Comparison of ENCODE assay signal across 17 cellular contexts in the genomic region with DNA sequence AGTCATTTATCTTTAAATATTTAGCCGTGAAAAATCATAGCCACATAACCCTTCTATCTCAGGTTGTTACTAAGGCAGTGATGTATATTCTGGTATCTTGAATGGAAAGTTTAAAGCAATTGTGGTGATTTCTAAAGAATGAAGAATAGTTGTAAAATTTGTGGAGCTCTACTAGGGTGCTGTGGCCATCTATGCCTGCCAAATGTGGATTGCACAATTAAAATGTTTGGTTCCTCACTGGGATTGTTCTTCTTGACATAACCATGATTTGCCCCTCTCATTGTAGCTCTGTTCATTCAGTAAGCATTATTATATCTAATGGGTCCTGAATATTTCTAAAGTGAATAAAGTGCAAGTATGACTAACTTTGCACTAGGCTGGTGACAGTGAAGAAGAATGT. TPM values are rescaled to one million over a fixed set of nuclear protein-coding genes. Genes with fewer than 3 reads are reported as not detected.
DNase-seq lines count a peak whose midpoint lies in the region; ATAC-seq and TF ChIP-seq lines count a peak whose summit lies in the region.
"Had no signal": no experiment of that assay in that cellular context is flagged by ENCODE, and none has a peak within 500 bp of the region (broad histone marks: within the 10 kb centered on the region; RNA-seq: fewer than 3 reads in every experiment).

No MANE protein-coding gene starts in this region.

- DNase-seq in left ventricle myocardium superior (no peak), cardiac septum (ENCODE audit: low spot score) (no peak), WTC11 (ENCODE audit: low spot score) (no peak), fibroblast of mammary gland (ENCODE audit: low read depth) (peak; percentile 41), stromal cell of bone marrow (ENCODE audit: low read depth) (peak; percentile 33), NCI-H1436 (lab: John Stamatoyannopoulos, UW) (no peak), COR-L47 (lab: John Stamatoyannopoulos, UW) (no peak)
- DNase-seq in stimulated activated CD4-positive, alpha-beta T cell treated with anti-CD3 and anti-CD28 coated beads, Interleukin-4, amount 100 ng/mL, for 24 hours = no peak
- DNase-seq: CD4-positive, alpha-beta memory T cell; DND-41; GDM1; GOT3; MM.1S; NCI-H1417 treated with DMSO at 0.1 percent for 48 hours; NCI-H2029 treated with DMSO at 0.1 percent for 48 hours; NCI-H510A treated with DMSO at 0.1 percent for 48 hours; SIG-M5 had no signal

- H3K36me3 Mint-ChIP-seq in WTC11 = peaks cover 36% of the 10 kb centered on the region
- H3K36me3 Mint-ChIP-seq: CD4-positive, alpha-beta memory T cell had no signal

- H3K4me3 ChIP-seq in fibroblast of mammary gland (ENCODE audit: control insufficient read depth, low read depth, low read length) = no peak overlapping the region

- intact Hi-C loops in left ventricle myocardium superior (cut with micrococcal nuclease) = no loop called here
- intact Hi-C loops in cardiac septum (cut with DNase I) = no loop called here

- POLR2A ChIA-PET in WTC11 (lab: Charles Lee) = no interaction called here

- H3K9me3 Mint-ChIP-seq in WTC11 = no peaks in the 10 kb centered on the region

- CTCF ChIA-PET in WTC11 (lab: Charles Lee) = interaction anchor here (1.0 kb wide), 1 partner anchor 11 kb away, joined by 3 read pairs; no protein-coding TSS in a partner anchor

- TF ChIP-seq CTCF in WTC11 (IDR thresholded peaks at IDR 0.05) = no peak
- no peak for TF ChIP-seq CTCF in fibroblast of mammary gland (conservative IDR thresholded peaks at IDR 0.05; ENCODE audit: control insufficient read depth, insufficient read depth, low read depth, low read length)

- H3K27me3 Mint-ChIP-seq in WTC11 (ENCODE audit: low read depth) = no peaks in the 10 kb centered on the region

- H3K4me3 Mint-ChIP-seq in WTC11 = no peak overlapping the region
- H3K4me3 Mint-ChIP-seq: CD4-positive, alpha-beta memory T cell had no signal

- H3K4me1 Mint-ChIP-seq in WTC11 = peaks cover 35% of the 10 kb centered on the region
- H3K4me1 Mint-ChIP-seq: CD4-positive, alpha-beta memory T cell had no signal

- ATAC-seq in left ventricle myocardium superior = peak; percentile 32
- no peak for ATAC-seq in WTC11

- H3K27ac Mint-ChIP-seq in WTC11 = peak overlapping the region; percentile 62
- H3K27ac Mint-ChIP-seq: CD4-positive, alpha-beta memory T cell had no signal

TF ChIP-seq in WTC11, 78 proteins besides CTCF, POLR2A, EP300 and RAD21 (continues in another document):
- TF ChIP-seq IRF2 (CRISPR knock-in tag; IDR thresholded peaks at IDR 0.05; ENCODE audit: borderline replicate concordance, low read depth) (no peak), RORB (CRISPR knock-in tag; IDR thresholded peaks at IDR 0.05) (no peak), ESRRA (CRISPR knock-in tag; IDR thresholded peaks at IDR 0.05; ENCODE audit: borderline replicate concordance) (no peak), GTF2I (CRISPR knock-in tag; conservative IDR thresholded peaks at IDR 0.05) (no peak), SP1 (CRISPR knock-in tag; conservative IDR thresholded peaks at IDR 0.05) (no peak), MYBL2 (CRISPR knock-in tag; IDR thresholded peaks at IDR 0.05) (no peak), KAT7 (CRISPR knock-in tag; IDR thresholded peaks at IDR 0.05; ENCODE audit: borderline replicate concordance) (no peak), CREM (CRISPR knock-in tag; IDR thresholded peaks at IDR 0.05) (no peak)
- TF ChIP-seq, protein P1, sequence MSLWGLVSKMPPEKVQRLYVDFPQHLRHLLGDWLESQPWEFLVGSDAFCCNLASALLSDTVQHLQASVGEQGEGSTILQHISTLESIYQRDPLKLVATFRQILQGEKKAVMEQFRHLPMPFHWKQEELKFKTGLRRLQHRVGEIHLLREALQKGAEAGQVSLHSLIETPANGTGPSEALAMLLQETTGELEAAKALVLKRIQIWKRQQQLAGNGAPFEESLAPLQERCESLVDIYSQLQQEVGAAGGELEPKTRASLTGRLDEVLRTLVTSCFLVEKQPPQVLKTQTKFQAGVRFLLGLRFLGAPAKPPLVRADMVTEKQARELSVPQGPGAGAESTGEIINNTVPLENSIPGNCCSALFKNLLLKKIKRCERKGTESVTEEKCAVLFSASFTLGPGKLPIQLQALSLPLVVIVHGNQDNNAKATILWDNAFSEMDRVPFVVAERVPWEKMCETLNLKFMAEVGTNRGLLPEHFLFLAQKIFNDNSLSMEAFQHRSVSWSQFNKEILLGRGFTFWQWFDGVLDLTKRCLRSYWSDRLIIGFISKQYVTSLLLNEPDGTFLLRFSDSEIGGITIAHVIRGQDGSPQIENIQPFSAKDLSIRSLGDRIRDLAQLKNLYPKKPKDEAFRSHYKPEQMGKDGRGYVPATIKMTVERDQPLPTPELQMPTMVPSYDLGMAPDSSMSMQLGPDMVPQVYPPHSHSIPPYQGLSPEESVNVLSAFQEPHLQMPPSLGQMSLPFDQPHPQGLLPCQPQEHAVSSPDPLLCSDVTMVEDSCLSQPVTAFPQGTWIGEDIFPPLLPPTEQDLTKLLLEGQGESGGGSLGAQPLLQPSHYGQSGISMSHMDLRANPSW (CRISPR knock-in tag; conservative IDR thresholded peaks at IDR 0.05; ENCODE audit: low read depth) = no peak
- TF ChIP-seq, protein P2, sequence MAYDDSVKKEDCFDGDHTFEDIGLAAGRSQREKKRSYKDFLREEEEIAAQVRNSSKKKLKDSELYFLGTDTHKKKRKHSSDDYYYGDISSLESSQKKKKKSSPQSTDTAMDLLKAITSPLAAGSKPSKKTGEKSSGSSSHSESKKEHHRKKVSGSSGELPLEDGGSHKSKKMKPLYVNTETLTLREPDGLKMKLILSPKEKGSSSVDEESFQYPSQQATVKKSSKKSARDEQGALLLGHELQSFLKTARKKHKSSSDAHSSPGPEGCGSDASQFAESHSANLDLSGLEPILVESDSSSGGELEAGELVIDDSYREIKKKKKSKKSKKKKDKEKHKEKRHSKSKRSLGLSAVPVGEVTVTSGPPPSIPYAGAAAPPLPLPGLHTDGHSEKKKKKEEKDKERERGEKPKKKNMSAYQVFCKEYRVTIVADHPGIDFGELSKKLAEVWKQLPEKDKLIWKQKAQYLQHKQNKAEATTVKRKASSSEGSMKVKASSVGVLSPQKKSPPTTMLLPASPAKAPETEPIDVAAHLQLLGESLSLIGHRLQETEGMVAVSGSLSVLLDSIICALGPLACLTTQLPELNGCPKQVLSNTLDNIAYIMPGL (CRISPR knock-in tag; IDR thresholded peaks at IDR 0.05) = no peak
- TF ChIP-seq, protein P3, sequence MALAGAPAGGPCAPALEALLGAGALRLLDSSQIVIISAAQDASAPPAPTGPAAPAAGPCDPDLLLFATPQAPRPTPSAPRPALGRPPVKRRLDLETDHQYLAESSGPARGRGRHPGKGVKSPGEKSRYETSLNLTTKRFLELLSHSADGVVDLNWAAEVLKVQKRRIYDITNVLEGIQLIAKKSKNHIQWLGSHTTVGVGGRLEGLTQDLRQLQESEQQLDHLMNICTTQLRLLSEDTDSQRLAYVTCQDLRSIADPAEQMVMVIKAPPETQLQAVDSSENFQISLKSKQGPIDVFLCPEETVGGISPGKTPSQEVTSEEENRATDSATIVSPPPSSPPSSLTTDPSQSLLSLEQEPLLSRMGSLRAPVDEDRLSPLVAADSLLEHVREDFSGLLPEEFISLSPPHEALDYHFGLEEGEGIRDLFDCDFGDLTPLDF (CRISPR knock-in tag; IDR thresholded peaks at IDR 0.05) = no peak
- TF ChIP-seq, protein P4, sequence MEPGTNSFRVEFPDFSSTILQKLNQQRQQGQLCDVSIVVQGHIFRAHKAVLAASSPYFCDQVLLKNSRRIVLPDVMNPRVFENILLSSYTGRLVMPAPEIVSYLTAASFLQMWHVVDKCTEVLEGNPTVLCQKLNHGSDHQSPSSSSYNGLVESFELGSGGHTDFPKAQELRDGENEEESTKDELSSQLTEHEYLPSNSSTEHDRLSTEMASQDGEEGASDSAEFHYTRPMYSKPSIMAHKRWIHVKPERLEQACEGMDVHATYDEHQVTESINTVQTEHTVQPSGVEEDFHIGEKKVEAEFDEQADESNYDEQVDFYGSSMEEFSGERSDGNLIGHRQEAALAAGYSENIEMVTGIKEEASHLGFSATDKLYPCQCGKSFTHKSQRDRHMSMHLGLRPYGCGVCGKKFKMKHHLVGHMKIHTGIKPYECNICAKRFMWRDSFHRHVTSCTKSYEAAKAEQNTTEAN (CRISPR knock-in tag; IDR thresholded peaks at IDR 0.05) = no peak
- TF ChIP-seq, protein P5, sequence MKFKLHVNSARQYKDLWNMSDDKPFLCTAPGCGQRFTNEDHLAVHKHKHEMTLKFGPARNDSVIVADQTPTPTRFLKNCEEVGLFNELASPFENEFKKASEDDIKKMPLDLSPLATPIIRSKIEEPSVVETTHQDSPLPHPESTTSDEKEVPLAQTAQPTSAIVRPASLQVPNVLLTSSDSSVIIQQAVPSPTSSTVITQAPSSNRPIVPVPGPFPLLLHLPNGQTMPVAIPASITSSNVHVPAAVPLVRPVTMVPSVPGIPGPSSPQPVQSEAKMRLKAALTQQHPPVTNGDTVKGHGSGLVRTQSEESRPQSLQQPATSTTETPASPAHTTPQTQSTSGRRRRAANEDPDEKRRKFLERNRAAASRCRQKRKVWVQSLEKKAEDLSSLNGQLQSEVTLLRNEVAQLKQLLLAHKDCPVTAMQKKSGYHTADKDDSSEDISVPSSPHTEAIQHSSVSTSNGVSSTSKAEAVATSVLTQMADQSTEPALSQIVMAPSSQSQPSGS (CRISPR knock-in tag; IDR thresholded peaks at IDR 0.05; ENCODE audit: borderline replicate concordance, low read depth) = no peak
- TF ChIP-seq, protein P6, sequence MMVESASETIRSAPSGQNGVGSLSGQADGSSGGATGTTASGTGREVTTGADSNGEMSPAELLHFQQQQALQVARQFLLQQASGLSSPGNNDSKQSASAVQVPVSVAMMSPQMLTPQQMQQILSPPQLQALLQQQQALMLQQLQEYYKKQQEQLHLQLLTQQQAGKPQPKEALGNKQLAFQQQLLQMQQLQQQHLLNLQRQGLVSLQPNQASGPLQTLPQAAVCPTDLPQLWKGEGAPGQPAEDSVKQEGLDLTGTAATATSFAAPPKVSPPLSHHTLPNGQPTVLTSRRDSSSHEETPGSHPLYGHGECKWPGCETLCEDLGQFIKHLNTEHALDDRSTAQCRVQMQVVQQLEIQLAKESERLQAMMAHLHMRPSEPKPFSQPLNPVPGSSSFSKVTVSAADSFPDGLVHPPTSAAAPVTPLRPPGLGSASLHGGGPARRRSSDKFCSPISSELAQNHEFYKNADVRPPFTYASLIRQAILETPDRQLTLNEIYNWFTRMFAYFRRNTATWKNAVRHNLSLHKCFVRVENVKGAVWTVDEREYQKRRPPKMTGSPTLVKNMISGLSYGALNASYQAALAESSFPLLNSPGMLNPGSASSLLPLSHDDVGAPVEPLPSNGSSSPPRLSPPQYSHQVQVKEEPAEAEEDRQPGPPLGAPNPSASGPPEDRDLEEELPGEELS (CRISPR knock-in tag; IDR thresholded peaks at IDR 0.05) = no peak

RNA-seq across cellular contexts. Expression of a gene that starts 50.1 kb away (rescaled TPM):
- total RNA-seq in left ventricle myocardium superior (163 TPM), cardiac septum (163 TPM), WTC11 (2021) (169 to 180 TPM (median 172 TPM) in 3 replicates)

Comparison
In these comparisons a context has a peak if more than half of its experiments do, and no peak if none do; other contexts are left out.
1. DNase-seq: peak in fibroblast of mammary gland (single experiment) and stromal cell of bone marrow (single experiment); none in left ventricle myocardium superior (single experiment), cardiac septum (single experiment), WTC11 (single experiment), NCI-H1436 (single experiment), COR-L47 (single experiment) and stimulated activated CD4-positive, alpha-beta T cell treated with anti-CD3 and anti-CD28 coated beads, Interleukin-4, amount 100 ng/mL, for 24 hours (single experiment).